ENCODE assay signal across 34 cellular contexts in the genomic region with DNA sequence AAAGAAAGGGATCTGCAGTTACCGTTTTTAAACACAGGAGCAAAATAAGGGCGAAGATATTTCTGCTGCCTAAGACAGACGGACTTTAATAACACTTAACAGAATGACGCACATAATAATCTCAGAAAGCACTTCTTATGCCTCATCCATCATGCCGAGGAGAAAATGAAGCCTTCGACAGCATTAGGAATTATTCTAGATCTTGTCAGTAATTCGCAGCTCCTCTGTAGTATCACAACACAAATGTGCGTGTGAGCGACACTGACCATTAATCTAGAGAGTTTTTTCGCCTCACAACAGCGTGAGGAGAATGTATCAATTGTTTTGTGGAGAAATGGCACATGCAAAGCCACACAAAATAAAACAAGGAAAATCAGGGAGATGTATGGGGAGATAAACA.
"Had no signal": no experiment of that assay in that cellular context is flagged by ENCODE, and none has a peak within 500 bp of the region (broad histone marks: within the 10 kb centered on the region; RNA-seq: fewer than 3 reads in every experiment).

No MANE protein-coding gene starts in this region.

- H3K27ac Mint-ChIP-seq: activated B cell treated with CpG ODN at 0.5 μM for 24 hours; activated CD8-positive, alpha-beta T cell treated with anti-CD3 and anti-CD28 coated beads for 36 hours; activated naive CD4-positive, alpha-beta T cell treated with anti-CD3 and anti-CD28 coated beads for 36 hours; activated naive CD4-positive, alpha-beta T cell treated with anti-CD3 and anti-CD28 coated beads, Interleukin-2, amount 50 U/mL, for 24 hours; activated naive CD8-positive, alpha-beta T cell treated with anti-CD3 and anti-CD28 coated beads for 36 hours; activated naive CD8-positive, alpha-beta T cell treated with anti-CD3 and anti-CD28 coated beads, Interleukin-2, amount 50 U/mL, for 24 hours; activated T-helper 1 cell treated with anti-CD3 and anti-CD28 coated beads, Interleukin-12 subunit alpha, Interleukin-12 subunit beta, Interleukin-2, Interleukin-4 antibody, amounts not matched to agents 30 ng/mL and 10 ng/mL and 1 ng/mL, durations not matched to agents 14 hours and 24 hours and 36 hours; activated T-helper 2 cell treated with anti-CD3 and anti-CD28 coated beads, Interferon-gamma antibody, Interleukin-2, Interleukin-4, amounts not matched to agents 10 μg/mL and 5 μg/mL and 100 μg/mL, durations not matched to agents 14 hours and 24 hours and 36 hours; effector memory CD8-positive, alpha-beta T cell; T-helper 17 cell; T-helper 2 cell treated with Interferon-gamma antibody and Interleukin-4, amounts not matched to agents 5 μg/mL and 100 μg/mL, for 36 hours had no signal

- H3K9me3 ChIP-seq: adrenal gland, body of pancreas, esophagus muscularis mucosa, gastrocnemius medialis, heart left ventricle had no signal

- H3K36me3 Mint-ChIP-seq: activated naive CD4-positive, alpha-beta T cell treated with anti-CD3 and anti-CD28 coated beads, Interleukin-2, amount 50 U/mL, for 24 hours; activated naive CD8-positive, alpha-beta T cell treated with anti-CD3 and anti-CD28 coated beads for 36 hours had no signal

- H3K36me3 ChIP-seq: adrenal gland, esophagus muscularis mucosa, gastrocnemius medialis, heart left ventricle, WERI-Rb-1 had no signal

- DNase-seq: activated B cell treated with CpG ODN at 0.5 μM for 24 hours; activated CD4-positive, alpha-beta T cell treated with anti-CD3 and anti-CD28 coated beads for 48 hours; activated CD4-positive, alpha-beta T cell treated with anti-CD3 and anti-CD28 coated beads, Interleukin-2, amount 50 U/mL, for 1 hour; activated CD4-positive, alpha-beta T cell treated with anti-CD3 and anti-CD28 coated beads, Interleukin-2, amount 50 U/mL, for 48 hours; activated CD8-positive, alpha-beta memory T cell treated with anti-CD3 and anti-CD28 coated beads for 24 hours; activated CD8-positive, alpha-beta T cell treated with anti-CD3 and anti-CD28 coated beads for 36 hours; activated effector memory CD4-positive, alpha-beta T cell treated with anti-CD3 and anti-CD28 coated beads, Interleukin-2, amount 50 U/mL, for 16 hours; activated naive CD4-positive, alpha-beta T cell treated with anti-CD3 and anti-CD28 coated beads for 36 hours; activated naive CD8-positive, alpha-beta T cell treated with anti-CD3 and anti-CD28 coated beads for 36 hours; activated naive CD8-positive, alpha-beta T cell treated with anti-CD3 and anti-CD28 coated beads, Interleukin-2, amount 50 U/mL, for 24 hours; activated T-cell treated with anti-CD3 and anti-CD28 coated beads, Interleukin-2, amount 50 U/mL, for 4 hours; adrenal gland; amygdala; aorta; body of pancreas; caudate nucleus; cortex of kidney; dermis blood vessel endothelial cell; effector CD4-positive, alpha-beta T cell; effector memory CD8-positive, alpha-beta T cell; erythroblast; gastrocnemius medialis; glutamatergic neuron; heart left ventricle; T-helper 1 cell; T-helper 17 cell; T1000; WERI-Rb-1 had no signal

- H3K4me3 ChIP-seq: adrenal gland, body of pancreas, esophagus muscularis mucosa, gastrocnemius medialis, heart left ventricle had no signal

- H3K27ac ChIP-seq: adrenal gland, body of pancreas, esophagus muscularis mucosa, gastrocnemius medialis, heart left ventricle, WERI-Rb-1 had no signal

- H3K9me3 Mint-ChIP-seq: activated B cell treated with CpG ODN at 0.5 μM for 24 hours; activated CD8-positive, alpha-beta T cell treated with anti-CD3 and anti-CD28 coated beads for 36 hours; activated naive CD4-positive, alpha-beta T cell treated with anti-CD3 and anti-CD28 coated beads for 36 hours; activated naive CD4-positive, alpha-beta T cell treated with anti-CD3 and anti-CD28 coated beads, Interleukin-2, amount 50 U/mL, for 24 hours; activated naive CD8-positive, alpha-beta T cell treated with anti-CD3 and anti-CD28 coated beads for 36 hours; activated naive CD8-positive, alpha-beta T cell treated with anti-CD3 and anti-CD28 coated beads, Interleukin-2, amount 50 U/mL, for 24 hours; activated T-cell treated with anti-CD3 and anti-CD28 coated beads, Interleukin-2, amount 50 U/mL, for 4 hours; activated T-helper 1 cell treated with anti-CD3 and anti-CD28 coated beads, Interleukin-12 subunit alpha, Interleukin-12 subunit beta, Interleukin-2, Interleukin-4 antibody, amounts not matched to agents 30 ng/mL and 10 ng/mL and 1 ng/mL, durations not matched to agents 14 hours and 24 hours and 36 hours; activated T-helper 2 cell treated with anti-CD3 and anti-CD28 coated beads, Interferon-gamma antibody, Interleukin-2, Interleukin-4, amounts not matched to agents 10 μg/mL and 5 μg/mL and 100 μg/mL, durations not matched to agents 14 hours and 24 hours and 36 hours; effector memory CD8-positive, alpha-beta T cell; T-helper 2 cell treated with Interferon-gamma antibody and Interleukin-4, amounts not matched to agents 5 μg/mL and 100 μg/mL, for 36 hours had no signal

- ATAC-seq: activated CD4-positive, CD25-positive, alpha-beta regulatory T cell treated with anti-CD3 and anti-CD28 coated beads, Interleukin-2, amount 50 U/mL, for 24 hours; activated CD8-positive, alpha-beta T cell treated with anti-CD3 and anti-CD28 coated beads for 36 hours; activated naive CD8-positive, alpha-beta T cell treated with anti-CD3 and anti-CD28 coated beads, Interleukin-2, amount 50 U/mL, for 24 hours; activated T-cell treated with anti-CD3 and anti-CD28 coated beads, Interleukin-2, amount 50 U/mL, for 4 hours; body of pancreas; effector memory CD8-positive, alpha-beta T cell; gastrocnemius medialis; heart left ventricle; T-helper 17 cell had no signal

- H3K4me1 ChIP-seq: adrenal gland, gastrocnemius medialis had no signal

- H3K4me3 Mint-ChIP-seq: activated B cell treated with CpG ODN at 0.5 μM for 24 hours; activated CD8-positive, alpha-beta T cell treated with anti-CD3 and anti-CD28 coated beads for 36 hours; activated naive CD4-positive, alpha-beta T cell treated with anti-CD3 and anti-CD28 coated beads for 36 hours; activated naive CD4-positive, alpha-beta T cell treated with anti-CD3 and anti-CD28 coated beads, Interleukin-2, amount 50 U/mL, for 24 hours; activated naive CD8-positive, alpha-beta T cell treated with anti-CD3 and anti-CD28 coated beads for 36 hours; activated naive CD8-positive, alpha-beta T cell treated with anti-CD3 and anti-CD28 coated beads, Interleukin-2, amount 50 U/mL, for 24 hours; activated T-cell treated with anti-CD3 and anti-CD28 coated beads, Interleukin-2, amount 50 U/mL, for 4 hours; activated T-helper 1 cell treated with anti-CD3 and anti-CD28 coated beads, Interleukin-12 subunit alpha, Interleukin-12 subunit beta, Interleukin-2, Interleukin-4 antibody, amounts not matched to agents 30 ng/mL and 10 ng/mL and 1 ng/mL, durations not matched to agents 14 hours and 24 hours and 36 hours; effector memory CD8-positive, alpha-beta T cell; T-helper 17 cell; T-helper 2 cell treated with Interferon-gamma antibody and Interleukin-4, amounts not matched to agents 5 μg/mL and 100 μg/mL, for 36 hours had no signal

- H3K4me1 Mint-ChIP-seq: activated naive CD4-positive, alpha-beta T cell treated with anti-CD3 and anti-CD28 coated beads, Interleukin-2, amount 50 U/mL, for 24 hours had no signal
